ENCODE assay signal across 10 cellular contexts in the genomic region with DNA sequence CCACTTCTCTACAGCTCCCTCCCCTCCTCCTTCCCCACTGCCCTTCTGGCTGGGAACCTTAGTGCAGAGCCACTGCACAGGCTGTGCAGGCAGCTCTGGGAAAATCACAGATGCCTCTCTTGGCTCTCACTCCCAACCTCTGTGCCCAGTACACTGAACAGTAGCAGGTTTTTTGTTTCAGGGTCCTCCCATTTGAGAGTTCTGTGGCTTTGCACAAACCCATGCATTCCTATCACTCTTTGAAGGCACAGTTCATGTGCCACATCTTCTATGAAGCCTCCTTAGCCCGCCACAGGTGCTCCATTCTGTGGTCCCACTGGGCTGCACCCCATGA.
DNase-seq lines count a peak whose midpoint lies in the region; ATAC-seq and TF ChIP-seq lines count a peak whose summit lies in the region.
"Had no signal": no experiment of that assay in that cellular context is flagged by ENCODE, and none has a peak within 500 bp of the region (broad histone marks: within the 10 kb centered on the region; RNA-seq: fewer than 3 reads in every experiment).

No MANE protein-coding gene starts in this region.

- H3K9me3 Mint-ChIP-seq in effector memory CD8-positive, alpha-beta T cell, result peaks cover 0 to 2% of the 10 kb centered on the region in 2 donors
- peaks cover 0 to 21% (median 0%) of the 10 kb centered on the region in 9 donors for H3K9me3 Mint-ChIP-seq in naive thymus-derived CD8-positive, alpha-beta T cell
- no peaks in the 10 kb centered on the region for H3K9me3 Mint-ChIP-seq in Caco-2 (ENCODE audit: unreplicated experiment)

- no peak for TF ChIP-seq CTCF in PC-3 (conservative IDR thresholded peaks at IDR 0.05; ENCODE audit: low read depth, low read length)
- TF ChIP-seq CTCF in Caco-2 (IDR thresholded peaks at IDR 0.05; ENCODE audit: insufficient read depth in 1 of 2, low read depth in 1 of 2, low read length in 1 of 2, severe bottlenecking in 1 of 2, unreplicated experiment in 1 of 2), result no peak

- H3K4me2 ChIP-seq in BLaER1 (peak overlapping the region; percentile 58), PC-3 (ENCODE audit: low read length) (peak overlapping the region; percentile 70)
- H3K4me2 ChIP-seq: GM23338 had no signal

- BruUV-seq in PC-3 (replicated peaks; lab: Mats Ljungman, UMichigan) (no TSS peak), Caco-2 (replicated peaks; lab: Mats Ljungman, UMichigan) (no TSS peak)

- H4K20me1 ChIP-seq in BLaER1 (no peaks in the 10 kb centered on the region), PC-3 (ENCODE audit: low read length) (no peaks in the 10 kb centered on the region)

- H3K79me2 ChIP-seq in PC-3 (ENCODE audit: low read length), result no peaks in the 10 kb centered on the region

- H3F3A ChIP-seq in PC-3 (ENCODE audit: low read length, unreplicated experiment), result peaks cover 5% of the 10 kb centered on the region

- no peaks in the 10 kb centered on the region for H3K27me3 Mint-ChIP-seq in effector memory CD8-positive, alpha-beta T cell
- no peaks in the 10 kb centered on the region for H3K27me3 Mint-ChIP-seq in naive thymus-derived CD8-positive, alpha-beta T cell
- no peaks in the 10 kb centered on the region for H3K27me3 Mint-ChIP-seq in Caco-2 (ENCODE audit: insufficient read depth, unreplicated experiment)

- peaks cover 8% of the 10 kb centered on the region for H3K36me3 Mint-ChIP-seq in effector memory CD8-positive, alpha-beta T cell (ENCODE audit: insufficient read depth)
- no peaks in the 10 kb centered on the region for H3K36me3 Mint-ChIP-seq in naive thymus-derived CD8-positive, alpha-beta T cell
- no peaks in the 10 kb centered on the region for H3K36me3 Mint-ChIP-seq in Caco-2 (ENCODE audit: insufficient read depth, unreplicated experiment)

- intact Hi-C loops in PC-3 (cut with micrococcal nuclease) (no loop called here), Caco-2 (cut with micrococcal nuclease; ENCODE audit: unreplicated experiment) (no loop called here)

- peak overlapping the region; percentile 52 to 62 for H3K4me3 Mint-ChIP-seq in effector memory CD8-positive, alpha-beta T cell
- H3K4me3 Mint-ChIP-seq in naive thymus-derived CD8-positive, alpha-beta T cell, result peak overlapping the region; percentile 12 to 84 (median 72)
- H3K4me3 Mint-ChIP-seq in Caco-2 (ENCODE audit: unreplicated experiment), result no peak overlapping the region
- H3K4me3 Mint-ChIP-seq: GM23338 had no signal

- peaks cover 55 to 69% of the 10 kb centered on the region in 2 donors for H3K4me1 Mint-ChIP-seq in effector memory CD8-positive, alpha-beta T cell (ENCODE audit: low read depth in 2 of 2)
- H3K4me1 Mint-ChIP-seq in naive thymus-derived CD8-positive, alpha-beta T cell, result peaks cover 45 to 85% (median 67%) of the 10 kb centered on the region in 4 donors
- H3K4me1 Mint-ChIP-seq in Caco-2 (ENCODE audit: low read depth, unreplicated experiment), result no peaks in the 10 kb centered on the region

- H3K27ac ChIP-seq in BLaER1, result peak overlapping the region; percentile 83
- peak overlapping the region; percentile 96 for H3K27ac ChIP-seq in PC-3 (ENCODE audit: low read length)
- H3K27ac ChIP-seq: SK-N-MC had no signal

- peaks cover 34% of the 10 kb centered on the region for H3K4me1 ChIP-seq in BLaER1
- peaks cover 31% of the 10 kb centered on the region for H3K4me1 ChIP-seq in PC-3 (ENCODE audit: insufficient read depth, low read length)
- H3K4me1 ChIP-seq in Caco-2, result no peaks in the 10 kb centered on the region

- no peaks in the 10 kb centered on the region for H3K27me3 ChIP-seq in BLaER1
- H3K27me3 ChIP-seq in PC-3 (ENCODE audit: low read length), result no peaks in the 10 kb centered on the region
- H3K27me3 ChIP-seq in Caco-2 (replicated peaks; ENCODE audit: control insufficient read depth, insufficient read depth, low read length), result no peaks in the 10 kb centered on the region

- H2AFZ ChIP-seq in PC-3 (ENCODE audit: low read length), result no peak overlapping the region
- H2AFZ ChIP-seq: GM23338 had no signal

- no peaks in the 10 kb centered on the region for H3K9me2 ChIP-seq in PC-3 (replicated peaks; ENCODE audit: low read length)

- ATAC-seq in PC-3, result peak; percentile 39
- ATAC-seq in effector memory CD8-positive, alpha-beta T cell (replicated peaks), result peak; percentile 2
- ATAC-seq in naive thymus-derived CD8-positive, alpha-beta T cell, result peak; percentile 15 to 24
- ATAC-seq: GM23338 had no signal

- POLR2A ChIA-PET in PC-3 (lab: Charles Lee; ENCODE audit: unreplicated experiment) (no interaction called here), Caco-2 (lab: Charles Lee) (no interaction called here)
- POLR2A ChIA-PET in naive thymus-derived CD8-positive, alpha-beta T cell (lab: Charles Lee), result interaction anchor here (1.1 to 2.9 kb wide), 5 partner anchors 11 to 92 kb away, joined by 3 to 24 read pairs (median 4); no protein-coding TSS in a partner anchor

- CTCF ChIA-PET in PC-3 (lab: Charles Lee) (no interaction called here), Caco-2 (lab: Charles Lee) (no interaction called here)

- H3K27ac Mint-ChIP-seq in effector memory CD8-positive, alpha-beta T cell, result peak overlapping the region; percentile 97 to 99
- H3K27ac Mint-ChIP-seq in naive thymus-derived CD8-positive, alpha-beta T cell, result peak overlapping the region; percentile 88 to 98 (median 94)
- H3K27ac Mint-ChIP-seq in Caco-2 (ENCODE audit: unreplicated experiment), result no peak overlapping the region
- H3K27ac Mint-ChIP-seq: GM23338 had no signal

- H3K9ac ChIP-seq in BLaER1 (no peak overlapping the region; the same call in 1 of the 2 replicates), PC-3 (ENCODE audit: low read length) (peak overlapping the region; percentile 82)

- no peaks in the 10 kb centered on the region; the same call in none of the 2 replicates for H3K9me3 ChIP-seq in BLaER1
- H3K9me3 ChIP-seq in PC-3 (ENCODE audit: low read length), result no peaks in the 10 kb centered on the region
- H3K9me3 ChIP-seq in Caco-2, result no peaks in the 10 kb centered on the region

- H3K36me3 ChIP-seq in BLaER1 (no peaks in the 10 kb centered on the region), PC-3 (ENCODE audit: low read depth, low read length) (no peaks in the 10 kb centered on the region), Caco-2 (ENCODE audit: control insufficient read depth, insufficient read depth, low read length) (no peaks in the 10 kb centered on the region)

- H3K4me3 ChIP-seq in BLaER1, result peak overlapping the region; percentile 27; the same call in 1 of the 2 replicates
- peak overlapping the region; percentile 31; the same call in 1 of the 2 replicates for H3K4me3 ChIP-seq in PC-3 (ENCODE audit: low read length)
- H3K4me3 ChIP-seq in Caco-2 (ENCODE audit: low read depth, low read length), result no peak overlapping the region
- H3K4me3 ChIP-seq: GM23338, SK-N-MC had no signal

- DNase-seq in PC-3 (no peak), H4 (ENCODE audit: low spot score) (no peak), Caco-2 (no peak), mesenteric fat pad (ENCODE audit: low spot score) (no peak)
- DNase-seq in effector memory CD8-positive, alpha-beta T cell, result no peak
- DNase-seq in naive thymus-derived CD8-positive, alpha-beta T cell, result peak in 1 of 10 donors; percentile 10
- DNase-seq in central memory CD4-positive, alpha-beta T cell, result no peak
